Comparison of ENCODE assay signal across 22 cellular contexts in genomic region chr3:130515755-130516154, GRCh38. TPM values are rescaled to one million over a fixed set of nuclear protein-coding genes. Genes with fewer than 3 reads are reported as not detected.
"Had no signal": no experiment of that assay in that cellular context is flagged by ENCODE, and none has a peak within 500 bp of the region (broad histone marks: within the 10 kb centered on the region; RNA-seq: fewer than 3 reads in every experiment).

No MANE protein-coding gene starts in this region.

- H3K9me3 Mint-ChIP-seq: stimulated activated naive CD8-positive, alpha-beta T cell treated with anti-CD3 and anti-CD28 coated beads, Interleukin-15, Interleukin-2, amounts not matched to agents 100 ng/mL and 50 ng/mL, for 24 hours had no signal

- H3K4me1 ChIP-seq: psoas muscle, right lobe of liver, upper lobe of left lung, uterus had no signal

- ATAC-seq: naive thymus-derived CD4-positive, alpha-beta T cell; psoas muscle; right lobe of liver; stimulated activated memory B cell treated with anti-CD40 and anti-IgM and Interleukin-4, amounts not matched to agents 10 μg/mL and 1 μg/mL and 100 μg/mL, for 72 hours had no signal

- H3K27ac Mint-ChIP-seq: naive thymus-derived CD4-positive, alpha-beta T cell; nephron progenitor cell; stimulated activated memory B cell treated with anti-CD40 and anti-IgM and Interleukin-4, amounts not matched to agents 10 μg/mL and 1 μg/mL and 100 μg/mL, for 72 hours; stimulated activated naive CD8-positive, alpha-beta T cell treated with anti-CD3 and anti-CD28 coated beads, Interleukin-15, Interleukin-2, amounts not matched to agents 100 ng/mL and 50 ng/mL, for 24 hours had no signal

- H3K27me3 ChIP-seq: uterus had no signal

- H3K4me1 Mint-ChIP-seq: stimulated activated memory B cell treated with anti-CD40 and anti-IgM and Interleukin-4, amounts not matched to agents 10 μg/mL and 1 μg/mL and 100 μg/mL, for 72 hours had no signal

- H3K9me3 ChIP-seq: esophagus muscularis mucosa, heart left ventricle, psoas muscle, right lobe of liver, spleen, tibial artery, upper lobe of left lung, uterus had no signal

- H3K36me3 ChIP-seq: esophagus muscularis mucosa, heart left ventricle, right lobe of liver, spleen, tibial artery, upper lobe of left lung, uterus had no signal

- H3K4me3 Mint-ChIP-seq: naive thymus-derived CD4-positive, alpha-beta T cell; stimulated activated memory B cell treated with anti-CD40 and anti-IgM and Interleukin-4, amounts not matched to agents 10 μg/mL and 1 μg/mL and 100 μg/mL, for 72 hours; stimulated activated naive CD8-positive, alpha-beta T cell treated with anti-CD3 and anti-CD28 coated beads, Interleukin-15, Interleukin-2, amounts not matched to agents 100 ng/mL and 50 ng/mL, for 24 hours had no signal

- H3K4me3 ChIP-seq: esophagus muscularis mucosa, psoas muscle, right lobe of liver, spleen, tibial artery, uterus had no signal

- H3K36me3 Mint-ChIP-seq: stimulated activated memory B cell treated with anti-CD40 and anti-IgM and Interleukin-4, amounts not matched to agents 10 μg/mL and 1 μg/mL and 100 μg/mL, for 72 hours had no signal

- H3K27ac ChIP-seq: epithelial cell of prostate, esophagus muscularis mucosa, heart left ventricle, psoas muscle, right lobe of liver, spleen, tibial artery, uterus had no signal

- DNase-seq: effector memory CD4-positive, alpha-beta T cell; heart left ventricle; hippocampal formation; kidney glomerular epithelial cell; naive thymus-derived CD4-positive, alpha-beta T cell; nephron progenitor cell; psoas muscle; retina; right lobe of liver; spleen; stimulated activated CD4-positive, alpha-beta T cell treated with anti-CD3 and anti-CD28 coated beads, Interleukin-15, amount 100 ng/mL, for 24 hours; stimulated activated CD4-positive, alpha-beta T cell treated with anti-CD3 and anti-CD28 coated beads, Interleukin-1b, Interleukin-23, amount 100 ng/mL, for 48 hours; stimulated activated CD4-positive, alpha-beta T cell treated with anti-CD3 and anti-CD28 coated beads, Interleukin-4, amount 100 ng/mL, for 24 hours; tibial artery; upper lobe of left lung; uterus had no signal

RNA-seq across cellular contexts. Expression of gene COL6A6, which starts 1.2 kb away (rescaled TPM):
- total RNA-seq: glomerular endothelial cell, lung microvascular endothelial cell had no signal
